In genomic region chr20:63882257-63883208, GRCh38 we compare ENCODE assay signal across 24 cellular contexts. TPM values are rescaled to one million over a fixed set of nuclear protein-coding genes. Genes with fewer than 3 reads are reported as not detected.
DNase-seq lines count a peak whose midpoint lies in the region; ATAC-seq, FAIRE-seq and TF ChIP-seq lines count a peak whose summit lies in the region.
"Had no signal": no experiment of that assay in that cellular context is flagged by ENCODE, and none has a peak within 500 bp of the region (broad histone marks: within the 10 kb centered on the region; RNA-seq: fewer than 3 reads in every experiment).

No MANE protein-coding gene starts in this region.

- no peaks in the 10 kb centered on the region for H3K27me3 ChIP-seq in K562 (ENCODE audit: control insufficient read depth in 2 of 2, insufficient read depth in 2 of 2, low read length in 2 of 2)
- H3K27me3 ChIP-seq: MG63 had no signal

- H3K79me2 ChIP-seq in K562 (ENCODE audit: control insufficient read depth, insufficient read depth, low read length) = no peaks in the 10 kb centered on the region; the same call in 2 of the 3 replicates

- peak; percentile 69 for FAIRE-seq in HTR-8/SVneo (lab: Jason Lieb, UNC)
- FAIRE-seq in K562 (lab: Jason Lieb, UNC) = no peak
- FAIRE-seq: RCC 7860 had no signal

- no peak overlapping the region for H2AFZ ChIP-seq in K562 (ENCODE audit: low read depth, low read length)
- H2AFZ ChIP-seq: GM23248 had no signal

- H3K36me3 Mint-ChIP-seq in nephron progenitor cell (ENCODE audit: low read depth) (peaks cover 16% of the 10 kb centered on the region), HFFc6 (ENCODE audit: low read depth) (peaks cover 7% of the 10 kb centered on the region)
- no peaks in the 10 kb centered on the region for H3K36me3 Mint-ChIP-seq in natural killer cell treated with Interleukin-12 subunit alpha and Interleukin-12 subunit beta and Interleukin-15 and Interleukin-18, amount 100 ng/mL, for 72 hours

- peak overlapping the region; percentile 68 for H3K27ac Mint-ChIP-seq in nephron progenitor cell
- no peak overlapping the region for H3K27ac Mint-ChIP-seq in HFFc6
- H3K27ac Mint-ChIP-seq in natural killer cell treated with Interleukin-12 subunit alpha and Interleukin-12 subunit beta and Interleukin-15 and Interleukin-18, amount 100 ng/mL, for 72 hours = no peak overlapping the region
- H3K27ac Mint-ChIP-seq: T-cell had no signal

- H3K27me3 Mint-ChIP-seq in nephron progenitor cell (ENCODE audit: low read depth, poor library complexity) = peaks cover 2% of the 10 kb centered on the region
- peaks cover 2% of the 10 kb centered on the region for H3K27me3 Mint-ChIP-seq in HFFc6 (ENCODE audit: insufficient read depth)
- H3K27me3 Mint-ChIP-seq in natural killer cell treated with Interleukin-12 subunit alpha and Interleukin-12 subunit beta and Interleukin-15 and Interleukin-18, amount 100 ng/mL, for 72 hours = no peaks in the 10 kb centered on the region
- H3K27me3 Mint-ChIP-seq: T-cell had no signal

- peaks cover 80% of the 10 kb centered on the region; the same call in 2 of the 3 replicates for H3K36me3 ChIP-seq in K562 (ENCODE audit: control insufficient read depth, insufficient read depth, low read length)

- H3K27ac ChIP-seq in K562 (ENCODE audit: extremely low read depth, low read depth, low read length) = no peak overlapping the region
- H3K27ac ChIP-seq: GM23248 had no signal

- H3K9me3 Mint-ChIP-seq in nephron progenitor cell (no peaks in the 10 kb centered on the region), HFFc6 (no peaks in the 10 kb centered on the region)
- H3K9me3 Mint-ChIP-seq in natural killer cell treated with Interleukin-12 subunit alpha and Interleukin-12 subunit beta and Interleukin-15 and Interleukin-18, amount 100 ng/mL, for 72 hours = no peaks in the 10 kb centered on the region
- H3K9me3 Mint-ChIP-seq: T-cell had no signal

- H3K4me3 ChIP-seq in K562 = no peak overlapping the region
- H3K4me3 ChIP-seq: GM23248, MG63 had no signal

- intact Hi-C loops in K562 (cut with micrococcal nuclease) = no loop called here

- peak; percentile 18 for DNase-seq in D341Med (ENCODE audit: low spot score)
- DNase-seq in HTR-8/SVneo (ENCODE audit: insufficient read length, low spot score) = no peak
- no peak for DNase-seq in K562 (ENCODE audit: extremely low read depth in 1 of 4, low spot score in 3 of 4)
- no peak for DNase-seq in nephron progenitor cell
- no peak for DNase-seq in HFFc6
- DNase-seq in T1000 (lab: John Stamatoyannopoulos, UW) = no peak
- no peak for DNase-seq in NCI-H2029 (lab: John Stamatoyannopoulos, UW)
- no peak for DNase-seq in natural killer cell treated with Interleukin-12 subunit alpha and Interleukin-12 subunit beta and Interleukin-15 and Interleukin-18, amount 100 ng/mL, for 72 hours (ENCODE audit: low spot score)
- DNase-seq: ACHN; GDM1; GM23248; Kasumi-1; MG63; NCI-H1092; NCI-H146; NCI-H510A; NCI-H748 treated with DMSO at 0.1 percent for 48 hours; NK-92 treated with Interleukin-12 subunit alpha and Interleukin-12 subunit beta, amount 100 ng/mL, for 24 hours; SIG-M5; T-cell had no signal

- no peak for TF ChIP-seq CTCF in K562 (IDR thresholded peaks at IDR 0.05 in 2 of 3, conservative IDR thresholded peaks at IDR 0.05 in 1 of 3; ENCODE audit: insufficient read depth in 2 of 3, low read depth in 1 of 3, low read length in 3 of 3)
- TF ChIP-seq CTCF in nephron progenitor cell (IDR thresholded peaks at IDR 0.05) = no peak
- no peak for TF ChIP-seq CTCF in HFFc6 (IDR thresholded peaks at IDR 0.05)

- WGBS in K562 (ENCODE audit: insufficient coverage, low coverage, missing lambda C conversion rate) = 95% methylated on average over 30 of the region's 30 CpGs

- peak overlapping the region in 1 of 2 experiments; percentile 67; a peak in 1 of 4 replicates for H3K9ac ChIP-seq in K562 (ENCODE audit: insufficient read depth in 1 of 2, low read depth in 2 of 2, low read length in 2 of 2)
- H3K9ac ChIP-seq: GM23248 had no signal

- BruUV-seq in K562 (replicated peaks; lab: Mats Ljungman, UMichigan) = no TSS peak

- no peaks in the 10 kb centered on the region for H3K9me1 ChIP-seq in K562 (ENCODE audit: control insufficient read depth, insufficient read depth, low read length)

- peaks cover 21% of the 10 kb centered on the region for H4K20me1 ChIP-seq in K562 (replicated peaks; ENCODE audit: control insufficient read depth, insufficient read depth, low read length)

- H3K4me1 ChIP-seq in K562 (replicated peaks in 1 of 2; ENCODE audit: control insufficient read depth in 2 of 2, insufficient read depth in 2 of 2, low read length in 2 of 2) = peaks cover 0 to 16% of the 10 kb centered on the region in 2 experiments; a peak in 1 of 5 replicates

- ATAC-seq in K562 = no peak
- ATAC-seq in natural killer cell treated with Interleukin-12 subunit alpha and Interleukin-12 subunit beta and Interleukin-15 and Interleukin-18, amount 100 ng/mL, for 72 hours = no peak
- ATAC-seq: HCT116, SK-N-SH treated with all-trans-retinoic acid at 6 μM for 48 hours, T-cell had no signal

- TF ChIP-seq EP300 in K562 (IDR thresholded peaks at IDR 0.05; ENCODE audit: low read length) = no peak

- TF ChIP-seq POLR2A in K562 (conservative IDR thresholded peaks at IDR 0.05) = no peak

- CTCF ChIA-PET in K562 (lab: Yijun Ruan, JAX; ENCODE audit: low intra/inter-chr PET ratio) = no interaction called here

- POLR2A ChIA-PET in K562 (lab: Yijun Ruan, JAX) = interaction anchor here (0.5 to 3.1 kb wide), 5 partner anchors 9 to 24 kb away, joined by 4 to 12 read pairs (median 11); partner anchors contain the start of gene TPD52L2

- H3K4me1 Mint-ChIP-seq in nephron progenitor cell (no peaks in the 10 kb centered on the region), HFFc6 (ENCODE audit: low read depth) (no peaks in the 10 kb centered on the region)
- H3K4me1 Mint-ChIP-seq in natural killer cell treated with Interleukin-12 subunit alpha and Interleukin-12 subunit beta and Interleukin-15 and Interleukin-18, amount 100 ng/mL, for 72 hours (ENCODE audit: low read depth in 2 of 2) = peaks cover 6 to 13% of the 10 kb centered on the region in 2 donors
- H3K4me1 Mint-ChIP-seq: T-cell had no signal

- no peak overlapping the region for H3K4me3 Mint-ChIP-seq in nephron progenitor cell
- H3K4me3 Mint-ChIP-seq in HFFc6 = no peak overlapping the region
- no peak overlapping the region for H3K4me3 Mint-ChIP-seq in natural killer cell treated with Interleukin-12 subunit alpha and Interleukin-12 subunit beta and Interleukin-15 and Interleukin-18, amount 100 ng/mL, for 72 hours
- H3K4me3 Mint-ChIP-seq: T-cell had no signal

- no peak for TF ChIP-seq RAD21 in K562 (CRISPR knock-in tag; conservative IDR thresholded peaks at IDR 0.05 in 1 of 2, IDR thresholded peaks at IDR 0.05 in 1 of 2)

- in situ Hi-C loops in K562 (cut with MboI) = no loop called here

- no peak overlapping the region for H3K4me2 ChIP-seq in K562 (ENCODE audit: insufficient read depth, low read length)

- H3K9me3 ChIP-seq in K562 (replicated peaks; ENCODE audit: control insufficient read depth, insufficient read depth, low read depth, low read length) = no peaks in the 10 kb centered on the region
- H3K9me3 ChIP-seq: MG63 had no signal

RNA-seq across cellular contexts. Expression of gene DNAJC5, which starts 12.4 kb away (rescaled TPM):
- 54.4 and 105 TPM in 2 replicates for total RNA-seq in K562 (2011; cell fraction: chromatin; rRNA removed; ENCODE audit: low replicate concordance)
- 56.5 and 57.4 TPM in 2 replicates for total RNA-seq in K562 (2011; cell fraction: nucleolus; rRNA removed)
- 36.4 and 43.2 TPM in 2 replicates for total RNA-seq in K562 (2011; cell fraction: nucleoplasm; rRNA removed)
- total RNA-seq in K562 (2014; rRNA removed) (31.3 and 41.1 TPM in 2 replicates), K562 (2014; rRNA removed; fragmentation: Illumina TruSeq; extraction: Trizol) (10.3 and 13.4 TPM in 2 replicates), K562 (2015; rRNA removed; fragmentation: Illumina TruSeq; extraction: Trizol) (28.4 and 29.5 TPM in 2 replicates), K562 (2021) (42.3 and 42.8 TPM in 2 replicates)
- polyA plus RNA-seq in K562 (2011; rRNA removed) (22.4 and 23.4 TPM in 2 replicates), K562 (2014; fragmentation: Illumina TruSeq; extraction: Trizol) (21.8 and 27.2 TPM in 2 replicates), K562 (2014; fragmentation: Nextera tagmentation; extraction: Ambion mirVana) (under 1 TPM; 0.95 to 0.99 TPM), K562 (2014; rRNA removed) (25.5 and 26.3 TPM in 2 replicates)
- 25.9 and 38.5 TPM in 2 replicates for polyA plus RNA-seq in K562 (2011; cell fraction: cytosol; rRNA removed)
- 42.6 and 52.5 TPM in 2 replicates for polyA plus RNA-seq in K562 (2011; cell fraction: nucleus; rRNA removed)
- 28.8 and 29.1 TPM in 2 replicates for polyA plus RNA-seq in K562 (2012)
- polyA minus RNA-seq in K562 (2011; rRNA and poly(A)+ RNA removed) = 17.3 and 29.6 TPM in 2 replicates
- 26.0 and 31.4 TPM in 2 replicates for polyA minus RNA-seq in K562 (2011; cell fraction: cytosol; rRNA and poly(A)+ RNA removed)
- polyA minus RNA-seq in K562 (2011; cell fraction: nucleus; rRNA and poly(A)+ RNA removed) = 10.2 and 12.2 TPM in 2 replicates
- 10 to 100 TPM; 52.0 to 65.8 (median 56.2) TPM for total RNA-seq in HFFc6 (2021; fragmentation: NEBNext Ultra II Directional; extraction: Animal tissue kit (Norgen Biotek cat#: 25700))
- 10 to 100 TPM; 67.6 to 89.1 TPM for total RNA-seq in natural killer cell treated with Interleukin-12 subunit alpha and Interleukin-12 subunit beta and Interleukin-15 and Interleukin-18, amount 100 ng/mL, for 72 hours

RNA-seq across cellular contexts. Expression of gene TPD52L2, which starts 17.5 kb away (rescaled TPM):
- total RNA-seq in K562 (2011; cell fraction: chromatin; rRNA removed; ENCODE audit: low replicate concordance) = 66.8 and 118 TPM in 2 replicates
- total RNA-seq in K562 (2011; cell fraction: nucleolus; rRNA removed) = 62.7 and 66.1 TPM in 2 replicates
- total RNA-seq in K562 (2011; cell fraction: nucleoplasm; rRNA removed) = 60.7 and 71.2 TPM in 2 replicates
- total RNA-seq in K562 (2014; rRNA removed) = 54.7 and 69.8 TPM in 2 replicates
- total RNA-seq in K562 (2014; rRNA removed; fragmentation: Illumina TruSeq; extraction: Trizol) = 60.6 and 66.7 TPM in 2 replicates
- total RNA-seq in K562 (2015; rRNA removed; fragmentation: Illumina TruSeq; extraction: Trizol) = 74.6 and 76.2 TPM in 2 replicates
- 94.2 and 95.4 TPM in 2 replicates for total RNA-seq in K562 (2021)
- polyA plus RNA-seq in K562 (2011; rRNA removed) = 97.8 and 117 TPM in 2 replicates
- 109 and 128 TPM in 2 replicates for polyA plus RNA-seq in K562 (2011; cell fraction: cytosol; rRNA removed)
- polyA plus RNA-seq in K562 (2011; cell fraction: nucleus; rRNA removed) = 76.7 and 81.1 TPM in 2 replicates
- polyA plus RNA-seq in K562 (2012) = 73.1 and 95.5 TPM in 2 replicates
- 112 and 115 TPM in 2 replicates for polyA plus RNA-seq in K562 (2014; fragmentation: Illumina TruSeq; extraction: Trizol)
- 1 to 10 TPM; 1.9 to 9.3 TPM for polyA plus RNA-seq in K562 (2014; fragmentation: Nextera tagmentation; extraction: Ambion mirVana)
- 98.5 and 99.5 TPM in 2 replicates for polyA plus RNA-seq in K562 (2014; rRNA removed)
- 48.0 and 69.0 TPM in 2 replicates for polyA minus RNA-seq in K562 (2011; rRNA and poly(A)+ RNA removed)
- polyA minus RNA-seq in K562 (2011; cell fraction: cytosol; rRNA and poly(A)+ RNA removed) = 69.2 and 82.6 TPM in 2 replicates
- polyA minus RNA-seq in K562 (2011; cell fraction: nucleus; rRNA and poly(A)+ RNA removed) = 18.4 and 23.2 TPM in 2 replicates
- 100 to 1,000 TPM; 161 to 196 (median 169) TPM for total RNA-seq in HFFc6 (2021; fragmentation: NEBNext Ultra II Directional; extraction: Animal tissue kit (Norgen Biotek cat#: 25700))
- total RNA-seq in natural killer cell treated with Interleukin-12 subunit alpha and Interleukin-12 subunit beta and Interleukin-15 and Interleukin-18, amount 100 ng/mL, for 72 hours = 10 to 100 TPM; 48.8 to 60.0 TPM

RNA-seq across cellular contexts. Expression of gene ABHD16B, which starts 21.2 kb away (rescaled TPM):
- not detected in 2 replicates for total RNA-seq in K562 (2011; cell fraction: chromatin; rRNA removed; ENCODE audit: low replicate concordance)
- not detected in 2 replicates for total RNA-seq in K562 (2011; cell fraction: nucleolus; rRNA removed)
- total RNA-seq in K562 (2011; cell fraction: nucleoplasm; rRNA removed) = not detected in 2 replicates
- total RNA-seq in K562 (2014; rRNA removed) (not detected in 2 replicates), K562 (2014; rRNA removed; fragmentation: Illumina TruSeq; extraction: Trizol) (not detected in 2 replicates), K562 (2015; rRNA removed; fragmentation: Illumina TruSeq; extraction: Trizol) (not detected in 2 replicates), K562 (2021) (not detected in 2 replicates)
- polyA plus RNA-seq in K562 (2011; rRNA removed) (not detected in 2 replicates), K562 (2014; fragmentation: Illumina TruSeq; extraction: Trizol) (not detected in 2 replicates), K562 (2014; fragmentation: Nextera tagmentation; extraction: Ambion mirVana) (not detected), K562 (2014; rRNA removed) (not detected in 2 replicates)
- not detected in 2 replicates for polyA plus RNA-seq in K562 (2011; cell fraction: cytosol; rRNA removed)
- not detected in 2 replicates for polyA plus RNA-seq in K562 (2011; cell fraction: nucleus; rRNA removed)
- not detected in 2 replicates for polyA plus RNA-seq in K562 (2012)
- not detected in 2 replicates for polyA minus RNA-seq in K562 (2011; rRNA and poly(A)+ RNA removed)
- not detected in 2 replicates for polyA minus RNA-seq in K562 (2011; cell fraction: cytosol; rRNA and poly(A)+ RNA removed)
- not detected in 2 replicates for polyA minus RNA-seq in K562 (2011; cell fraction: nucleus; rRNA and poly(A)+ RNA removed)
- not detected for total RNA-seq in HFFc6 (2021; fragmentation: NEBNext Ultra II Directional; extraction: Animal tissue kit (Norgen Biotek cat#: 25700))
- not detected for total RNA-seq in natural killer cell treated with Interleukin-12 subunit alpha and Interleukin-12 subunit beta and Interleukin-15 and Interleukin-18, amount 100 ng/mL, for 72 hours
- total RNA-seq: Daoy, GM23248, T-cell had no signal
- polyA plus RNA-seq: GM23248 had no signal

RNA-seq across cellular contexts. Expression of gene ZBTB46, which starts 51.5 kb away (rescaled TPM):
- total RNA-seq in K562 (2011; cell fraction: chromatin; rRNA removed; ENCODE audit: low replicate concordance) = 6.4 and 23.8 TPM in 2 replicates
- 8.2 and 11.0 TPM in 2 replicates for total RNA-seq in K562 (2011; cell fraction: nucleolus; rRNA removed)
- total RNA-seq in K562 (2011; cell fraction: nucleoplasm; rRNA removed) = 6.0 and 7.5 TPM in 2 replicates
- total RNA-seq in K562 (2014; rRNA removed) (2.2 and 2.6 TPM in 2 replicates), K562 (2014; rRNA removed; fragmentation: Illumina TruSeq; extraction: Trizol) (0.38 and 0.40 TPM in 2 replicates), K562 (2015; rRNA removed; fragmentation: Illumina TruSeq; extraction: Trizol) (2.3 TPM in 2 replicates), K562 (2021) (4.1 and 4.6 TPM in 2 replicates)
- polyA plus RNA-seq in K562 (2011; rRNA removed) (1.1 and 1.7 TPM in 2 replicates), K562 (2014; fragmentation: Illumina TruSeq; extraction: Trizol) (0.39 and 1.1 TPM in 2 replicates), K562 (2014; fragmentation: Nextera tagmentation; extraction: Ambion mirVana) (under 1 TPM; 0.29 to 0.58 TPM), K562 (2014; rRNA removed) (1.3 and 2.0 TPM in 2 replicates)
- polyA plus RNA-seq in K562 (2011; cell fraction: cytosol; rRNA removed) = 1.7 and 3.0 TPM in 2 replicates
- 4.8 and 8.1 TPM in 2 replicates for polyA plus RNA-seq in K562 (2011; cell fraction: nucleus; rRNA removed)
- polyA plus RNA-seq in K562 (2012) = 2.3 and 3.0 TPM in 2 replicates
- 13.0 and 13.5 TPM in 2 replicates for polyA minus RNA-seq in K562 (2011; rRNA and poly(A)+ RNA removed)
- 14.3 and 18.7 TPM in 2 replicates for polyA minus RNA-seq in K562 (2011; cell fraction: cytosol; rRNA and poly(A)+ RNA removed)
- 4.2 and 5.1 TPM in 2 replicates for polyA minus RNA-seq in K562 (2011; cell fraction: nucleus; rRNA and poly(A)+ RNA removed)
- total RNA-seq in HFFc6 (2021; fragmentation: NEBNext Ultra II Directional; extraction: Animal tissue kit (Norgen Biotek cat#: 25700)) = 1 to 10 TPM in 2 of 6 experiments, under 1 TPM in 4; 0.38 to 1.1 (median 0.64) TPM
- total RNA-seq in natural killer cell treated with Interleukin-12 subunit alpha and Interleukin-12 subunit beta and Interleukin-15 and Interleukin-18, amount 100 ng/mL, for 72 hours = 1 to 10 TPM in 1 of 2 donors, under 1 TPM in 1; 0.25 to 1.2 TPM
